In the genomic region with DNA sequence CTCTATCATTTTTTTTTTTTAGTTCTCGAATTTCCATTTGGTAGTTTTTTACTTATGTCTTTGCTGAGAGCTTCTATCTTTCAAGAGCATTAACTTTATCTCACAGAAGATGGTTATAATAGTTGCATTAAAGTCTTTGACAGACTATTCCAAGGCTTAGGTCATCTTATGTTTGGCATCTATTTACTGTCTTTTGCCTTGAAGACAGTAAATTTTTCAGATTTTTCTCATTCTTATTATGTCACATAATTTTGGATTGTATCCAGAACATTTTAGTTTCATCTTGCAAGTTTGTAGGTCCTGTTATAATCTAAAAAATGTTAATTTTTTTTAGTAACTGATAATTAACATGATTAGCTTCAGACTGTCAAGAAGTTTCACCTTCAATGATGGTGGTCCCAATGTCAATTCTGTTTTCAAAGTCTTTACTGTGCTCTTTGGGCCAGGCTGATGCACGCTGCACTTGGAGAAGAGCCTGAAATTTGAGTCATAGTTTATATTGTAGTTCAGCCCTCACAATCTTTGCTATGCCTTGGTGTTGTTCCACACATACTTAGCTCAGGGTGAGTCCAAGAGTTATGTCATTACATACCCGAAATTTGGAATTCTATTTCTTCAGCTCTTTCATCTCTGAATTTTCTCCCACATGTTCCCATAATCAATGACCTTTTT, we compare ENCODE assay signal across 1 cellular context.
A peak's percentile ranks its signal among the peaks of the same experiment; 100 is the strongest.
TF ChIP-seq lines count a peak whose summit lies in the region.

No MANE protein-coding gene starts in this region.

TF ChIP-seq in SK-N-SH, 30 proteins besides CTCF, POLR2A, EP300 and RAD21 (continued from another document):
- TF ChIP-seq PBX3 (IDR thresholded peaks at IDR 0.05): no peak
- TF ChIP-seq MEF2A (IDR thresholded peaks at IDR 0.05; ENCODE audit: borderline replicate concordance, low read depth): no peak
- no peak for TF ChIP-seq REST (IDR thresholded peaks at IDR 0.05; ENCODE audit: low read depth, low read length)
- no peak for TF ChIP-seq RCOR1 (IDR thresholded peaks at IDR 0.05; ENCODE audit: low read length)
- TF ChIP-seq NFIC (IDR thresholded peaks at IDR 0.05; ENCODE audit: borderline replicate concordance): peak; percentile 45
- TF ChIP-seq, protein P1, sequence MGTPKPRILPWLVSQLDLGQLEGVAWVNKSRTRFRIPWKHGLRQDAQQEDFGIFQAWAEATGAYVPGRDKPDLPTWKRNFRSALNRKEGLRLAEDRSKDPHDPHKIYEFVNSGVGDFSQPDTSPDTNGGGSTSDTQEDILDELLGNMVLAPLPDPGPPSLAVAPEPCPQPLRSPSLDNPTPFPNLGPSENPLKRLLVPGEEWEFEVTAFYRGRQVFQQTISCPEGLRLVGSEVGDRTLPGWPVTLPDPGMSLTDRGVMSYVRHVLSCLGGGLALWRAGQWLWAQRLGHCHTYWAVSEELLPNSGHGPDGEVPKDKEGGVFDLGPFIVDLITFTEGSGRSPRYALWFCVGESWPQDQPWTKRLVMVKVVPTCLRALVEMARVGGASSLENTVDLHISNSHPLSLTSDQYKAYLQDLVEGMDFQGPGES (IDR thresholded peaks at IDR 0.05; ENCODE audit: low read depth, low read length): no peak
